Comparison of ENCODE assay signal across 25 cellular contexts in genomic region chr10:132845041-132845551, GRCh38. TPM values are rescaled to one million over a fixed set of nuclear protein-coding genes. Genes with fewer than 3 reads are reported as not detected.
DNase-seq lines count a peak whose midpoint lies in the region; ATAC-seq, FAIRE-seq and TF ChIP-seq lines count a peak whose summit lies in the region.
"Had no signal": no experiment of that assay in that cellular context is flagged by ENCODE, and none has a peak within 500 bp of the region (broad histone marks: within the 10 kb centered on the region; RNA-seq: fewer than 3 reads in every experiment).

No MANE protein-coding gene starts in this region.

- no peaks in the 10 kb centered on the region for H3K4me1 ChIP-seq in kidney (ENCODE audit: control insufficient read depth in 1 of 2, insufficient read depth in 1 of 2, low read depth in 1 of 2, low read length in 2 of 2)
- H3K4me1 ChIP-seq in aorta (ENCODE audit: control insufficient read depth in 1 of 2, insufficient read depth in 2 of 2, low read length in 2 of 2), result no peaks in the 10 kb centered on the region

- H3K27ac ChIP-seq in kidney (ENCODE audit: low read depth in 2 of 2, low read length in 2 of 2) (no peak overlapping the region), aorta (ENCODE audit: low read depth in 1 of 2, low read length in 2 of 2) (no peak overlapping the region)
- H3K27ac ChIP-seq: BLaER1 treated with 17β-estradiol and CSF1 and Interleukin-3, amounts not matched to agents 10 nM and 100 nM; SK-N-MC had no signal

- no peak for TF ChIP-seq CTCF in kidney (IDR thresholded peaks at IDR 0.05; ENCODE audit: borderline replicate concordance, extremely low read depth, insufficient read depth)

- H3K9ac ChIP-seq in kidney (ENCODE audit: low read length in 2 of 2), result no peak overlapping the region
- H3K9ac ChIP-seq: BLaER1 treated with 17β-estradiol and CSF1 and Interleukin-3, amounts not matched to agents 10 nM and 100 nM had no signal

- intact Hi-C loops in kidney (cut with DNase I), result no loop called here
- intact Hi-C loops in posterior vena cava (cut with DNase I), result no loop called here
- intact Hi-C loops in aorta (cut with DNase I), result no loop called here
- intact Hi-C loops in activated CD4-positive, alpha-beta T cell treated with anti-CD3 and anti-CD28 coated beads, Interleukin-2, amount 10 ng/mL, durations not matched to agents 24 days and 14 days (cut with micrococcal nuclease), result no loop called here

- no peak for FAIRE-seq in kidney (lab: Jason Lieb, UNC)
- FAIRE-seq: GM12878 had no signal

- H3K36me3 ChIP-seq in kidney (ENCODE audit: control insufficient read depth in 1 of 2, insufficient read depth in 2 of 2, low read length in 2 of 2) (no peaks in the 10 kb centered on the region), aorta (ENCODE audit: control insufficient read depth in 1 of 2, insufficient read depth in 2 of 2, low read length in 1 of 2) (no peaks in the 10 kb centered on the region)
- H3K36me3 ChIP-seq: BLaER1 treated with 17β-estradiol and CSF1 and Interleukin-3, amounts not matched to agents 10 nM and 100 nM had no signal

- H3K27ac Mint-ChIP-seq in activated naive CD8-positive, alpha-beta T cell treated with anti-CD3 and anti-CD28 coated beads, Interleukin-2, amount 10 ng/mL, durations not matched to agents 7 days and 5 days, result no peak overlapping the region
- no peak overlapping the region for H3K27ac Mint-ChIP-seq in activated naive CD8-positive, alpha-beta T cell treated with anti-CD3 and anti-CD28 coated beads for 36 hours
- no peak overlapping the region for H3K27ac Mint-ChIP-seq in immature natural killer cell
- no peak overlapping the region for H3K27ac Mint-ChIP-seq in activated CD4-positive, alpha-beta T cell treated with anti-CD3 and anti-CD28 coated beads, Interleukin-2, amount 10 ng/mL, durations not matched to agents 24 days and 14 days
- H3K27ac Mint-ChIP-seq: CD4-positive, alpha-beta memory T cell; GM23338; IgD-negative memory B cell had no signal

- ATAC-seq in activated naive CD8-positive, alpha-beta T cell treated with anti-CD3 and anti-CD28 coated beads, Interleukin-2, amount 10 ng/mL, durations not matched to agents 7 days and 5 days (ENCODE audit: low read depth), result no peak
- ATAC-seq in aorta (ENCODE audit: low FRiP score) (no peak), HG02852 (IDR thresholded peaks at IDR 0.05; ENCODE audit: unreplicated experiment) (no peak)
- ATAC-seq: GM12878, GM23338, HCT116 had no signal

- H3K36me3 Mint-ChIP-seq in activated naive CD8-positive, alpha-beta T cell treated with anti-CD3 and anti-CD28 coated beads, Interleukin-2, amount 10 ng/mL, durations not matched to agents 7 days and 5 days, result no peaks in the 10 kb centered on the region
- H3K36me3 Mint-ChIP-seq in activated naive CD8-positive, alpha-beta T cell treated with anti-CD3 and anti-CD28 coated beads for 36 hours, result no peaks in the 10 kb centered on the region
- H3K36me3 Mint-ChIP-seq in immature natural killer cell, result peaks cover 0 to 10% (median 0%) of the 10 kb centered on the region in 3 donors
- no peaks in the 10 kb centered on the region for H3K36me3 Mint-ChIP-seq in activated CD4-positive, alpha-beta T cell treated with anti-CD3 and anti-CD28 coated beads, Interleukin-2, amount 10 ng/mL, durations not matched to agents 24 days and 14 days (ENCODE audit: low read depth)

- H3K9me3 ChIP-seq in kidney (ENCODE audit: control insufficient read depth in 1 of 2, low read length in 2 of 2) (peaks cover 2 to 11% of the 10 kb centered on the region in 2 donors), aorta (ENCODE audit: control insufficient read depth, low read length) (peaks cover 11% of the 10 kb centered on the region)

- H3K4me3 Mint-ChIP-seq in activated naive CD8-positive, alpha-beta T cell treated with anti-CD3 and anti-CD28 coated beads, Interleukin-2, amount 10 ng/mL, durations not matched to agents 7 days and 5 days, result no peak overlapping the region
- no peak overlapping the region for H3K4me3 Mint-ChIP-seq in activated naive CD8-positive, alpha-beta T cell treated with anti-CD3 and anti-CD28 coated beads for 36 hours
- no peak overlapping the region for H3K4me3 Mint-ChIP-seq in immature natural killer cell
- no peak overlapping the region for H3K4me3 Mint-ChIP-seq in activated CD4-positive, alpha-beta T cell treated with anti-CD3 and anti-CD28 coated beads, Interleukin-2, amount 10 ng/mL, durations not matched to agents 24 days and 14 days
- H3K4me3 Mint-ChIP-seq: CD4-positive, alpha-beta memory T cell; GM23338 had no signal

- H3K27me3 ChIP-seq in aorta (ENCODE audit: control insufficient read depth in 1 of 2, insufficient read depth in 2 of 2, low read length in 1 of 2), result no peaks in the 10 kb centered on the region

- H3K4me1 Mint-ChIP-seq in activated naive CD8-positive, alpha-beta T cell treated with anti-CD3 and anti-CD28 coated beads, Interleukin-2, amount 10 ng/mL, durations not matched to agents 7 days and 5 days, result peaks cover 4% of the 10 kb centered on the region
- H3K4me1 Mint-ChIP-seq in activated naive CD8-positive, alpha-beta T cell treated with anti-CD3 and anti-CD28 coated beads for 36 hours, result peaks cover 9% of the 10 kb centered on the region
- H3K4me1 Mint-ChIP-seq in immature natural killer cell, result peaks cover 13 to 14% of the 10 kb centered on the region in 2 donors
- H3K4me1 Mint-ChIP-seq in activated CD4-positive, alpha-beta T cell treated with anti-CD3 and anti-CD28 coated beads, Interleukin-2, amount 10 ng/mL, durations not matched to agents 24 days and 14 days, result peaks cover 3% of the 10 kb centered on the region

- H3K4me3 ChIP-seq in kidney (ENCODE audit: low read length in 2 of 2) (no peak overlapping the region), aorta (ENCODE audit: low read length in 2 of 2) (no peak overlapping the region)
- H3K4me3 ChIP-seq: BLaER1 treated with 17β-estradiol and CSF1 and Interleukin-3, amounts not matched to agents 10 nM and 100 nM; GM12878; GM23338; SK-N-MC had no signal

- 85 to 87% methylated on average over 15 of the region's 15 CpGs for WGBS in aorta, 2 donors

- POLR2A ChIA-PET in activated naive CD8-positive, alpha-beta T cell treated with anti-CD3 and anti-CD28 coated beads, Interleukin-2, amount 10 ng/mL, durations not matched to agents 7 days and 5 days (lab: Charles Lee), result no interaction called here

- H3K27me3 Mint-ChIP-seq in activated naive CD8-positive, alpha-beta T cell treated with anti-CD3 and anti-CD28 coated beads, Interleukin-2, amount 10 ng/mL, durations not matched to agents 7 days and 5 days, result peaks cover 7% of the 10 kb centered on the region
- peaks cover 6% of the 10 kb centered on the region for H3K27me3 Mint-ChIP-seq in activated naive CD8-positive, alpha-beta T cell treated with anti-CD3 and anti-CD28 coated beads for 36 hours
- peaks cover 0 to 5% (median 3%) of the 10 kb centered on the region in 3 donors for H3K27me3 Mint-ChIP-seq in immature natural killer cell (ENCODE audit: low read depth in 3 of 3)
- peaks cover 7% of the 10 kb centered on the region for H3K27me3 Mint-ChIP-seq in activated CD4-positive, alpha-beta T cell treated with anti-CD3 and anti-CD28 coated beads, Interleukin-2, amount 10 ng/mL, durations not matched to agents 24 days and 14 days

- peak; percentile 17 for DNase-seq in activated naive CD8-positive, alpha-beta T cell treated with anti-CD3 and anti-CD28 coated beads, Interleukin-2, amount 10 ng/mL, durations not matched to agents 7 days and 5 days
- DNase-seq in activated naive CD8-positive, alpha-beta T cell treated with anti-CD3 and anti-CD28 coated beads for 36 hours, result no peak
- DNase-seq in kidney (peak; percentile 48), posterior vena cava (ENCODE audit: low spot score) (peak; percentile 52), aorta (peak; percentile 21 to 66), immature natural killer cell (no peak)
- DNase-seq in activated CD4-positive, alpha-beta T cell treated with anti-CD3 and anti-CD28 coated beads, Interleukin-2, amount 10 ng/mL, durations not matched to agents 24 days and 14 days, result no peak
- DNase-seq: 8988T; CD4-positive, alpha-beta memory T cell; DND-41; NCI-H1694; NCI-H2081 treated with DMSO at 0.1 percent for 48 hours; NCI-H2171 treated with DMSO at 0.1 percent for 48 hours; NCI-H446; NCI-H526; OCI-M1; SHP77 treated with DMSO at 0.1 percent for 48 hours had no signal

- peaks cover 7% of the 10 kb centered on the region for H3K9me3 Mint-ChIP-seq in activated naive CD8-positive, alpha-beta T cell treated with anti-CD3 and anti-CD28 coated beads, Interleukin-2, amount 10 ng/mL, durations not matched to agents 7 days and 5 days
- peaks cover 12% of the 10 kb centered on the region for H3K9me3 Mint-ChIP-seq in activated naive CD8-positive, alpha-beta T cell treated with anti-CD3 and anti-CD28 coated beads for 36 hours
- peaks cover 4 to 13% (median 6%) of the 10 kb centered on the region in 6 donors for H3K9me3 Mint-ChIP-seq in immature natural killer cell
- H3K9me3 Mint-ChIP-seq in activated CD4-positive, alpha-beta T cell treated with anti-CD3 and anti-CD28 coated beads, Interleukin-2, amount 10 ng/mL, durations not matched to agents 24 days and 14 days, result peaks cover 12% of the 10 kb centered on the region

RNA-seq across cellular contexts. Expression of gene NKX6-2, which starts 59.1 kb away (rescaled TPM):
- total RNA-seq in activated naive CD8-positive, alpha-beta T cell treated with anti-CD3 and anti-CD28 coated beads, Interleukin-2, amount 10 ng/mL, durations not matched to agents 7 days and 5 days, result not detected
- not detected for total RNA-seq in activated naive CD8-positive, alpha-beta T cell treated with anti-CD3 and anti-CD28 coated beads for 36 hours
- total RNA-seq in kidney (2.5 TPM), posterior vena cava (not detected), aorta (not detected)
- polyA plus RNA-seq in kidney (ENCODE audit: insufficient read depth, low read depth, low replicate concordance) (not detected), aorta (not detected), immature natural killer cell (not detected)
- total RNA-seq in activated CD4-positive, alpha-beta T cell treated with anti-CD3 and anti-CD28 coated beads, Interleukin-2, amount 10 ng/mL, durations not matched to agents 24 days and 14 days, result not detected in 2 replicates
- total RNA-seq: CD4-positive, alpha-beta memory T cell; GM12878; RPMI7951 had no signal
- polyA plus RNA-seq: IgD-negative memory B cell had no signal

Comparison
In these comparisons a context has a peak if more than half of its experiments do, and no peak if none do; other contexts are left out.
1. DNase-seq: peak in activated naive CD8-positive, alpha-beta T cell treated with anti-CD3 and anti-CD28 coated beads, Interleukin-2, amount 10 ng/mL, durations not matched to agents 7 days and 5 days (single experiment), kidney (single experiment), posterior vena cava (single experiment) and aorta (2 of 2); none in activated naive CD8-positive, alpha-beta T cell treated with anti-CD3 and anti-CD28 coated beads for 36 hours (single experiment), immature natural killer cell (0 of 3) and activated CD4-positive, alpha-beta T cell treated with anti-CD3 and anti-CD28 coated beads, Interleukin-2, amount 10 ng/mL, durations not matched to agents 24 days and 14 days (single experiment).